8 cellular contexts compared by ENCODE assay signal in the genomic region with DNA sequence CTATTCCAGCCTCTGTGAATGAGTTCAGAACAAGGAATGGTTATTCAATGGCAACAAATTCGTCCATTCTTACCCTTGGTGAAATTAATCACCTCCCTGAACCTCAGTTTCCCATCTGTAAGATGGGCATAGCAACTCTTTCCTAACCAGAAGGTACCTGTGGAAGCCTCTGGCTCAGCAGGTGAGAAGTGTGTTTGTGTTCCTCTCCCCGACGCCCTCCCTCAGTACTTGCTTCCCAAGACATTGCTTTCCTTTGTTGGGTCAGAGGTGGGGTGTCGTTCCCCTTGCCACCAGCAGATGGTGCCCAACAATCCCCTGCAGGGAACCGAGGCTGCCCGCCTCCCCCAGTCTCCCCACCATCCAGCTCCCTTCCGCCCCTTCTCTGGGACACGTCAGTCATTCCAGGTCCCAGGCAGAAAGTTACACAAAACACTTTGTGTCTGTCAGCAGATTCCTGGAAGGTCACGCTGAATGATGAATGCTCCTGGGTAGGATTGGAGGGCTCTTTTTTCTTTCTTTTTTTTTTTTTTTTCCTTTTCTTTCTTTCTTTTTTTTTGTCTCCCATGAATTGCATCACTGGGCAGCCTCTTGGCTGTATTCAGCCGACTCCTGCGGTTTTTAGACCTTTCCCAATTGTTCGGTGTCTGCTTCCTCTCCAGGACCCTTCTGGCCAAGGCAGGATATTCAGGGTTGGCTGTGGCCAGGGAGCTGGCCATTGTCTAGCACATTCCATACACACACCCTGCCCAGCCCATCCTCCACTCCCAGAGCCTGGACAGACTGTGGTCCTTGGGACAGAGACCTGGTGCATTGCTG.
DNase-seq lines count a peak whose midpoint lies in the region; ATAC-seq lines count a peak whose summit lies in the region.

No MANE protein-coding gene starts in this region.

- H3K4me3 ChIP-seq in H7 (ENCODE audit: insufficient read depth, low read depth, low read length) = no peak overlapping the region

- no peaks in the 10 kb centered on the region for H3K36me3 ChIP-seq in H7 (replicated peaks; ENCODE audit: control insufficient read depth, insufficient read depth, low read length)

- no peak for ATAC-seq in HG03442 (IDR thresholded peaks at IDR 0.05; ENCODE audit: unreplicated experiment)

- DNase-seq in ELF-1 (ENCODE audit: low read depth, low spot score) = peak; percentile 96
- peak; percentile 92 for DNase-seq in H7
- peak; percentile 9 for DNase-seq in NCI-H1417 treated with DMSO at 0.1 percent for 48 hours (lab: John Stamatoyannopoulos, UW)
- peak; percentile 70 for DNase-seq in activated CD4-positive, CD25-positive, alpha-beta regulatory T cell treated with anti-CD3 and anti-CD28 coated beads, Interleukin-2, amount 50 U/mL, for 72 hours
- DNase-seq in cerebellum (ENCODE audit: low spot score) = peak; percentile 47
- peak; percentile 93 for DNase-seq in left kidney (ENCODE audit: low read depth, low spot score)
- DNase-seq in stimulated activated CD4-positive, alpha-beta T cell treated with anti-CD3 and anti-CD28 coated beads, Interleukin-4, amount 100 ng/mL, for 24 hours = peak; percentile 74

- no peaks in the 10 kb centered on the region for H3K27me3 ChIP-seq in H7 (ENCODE audit: control insufficient read depth, insufficient read depth, low read length)

Comparison
In these comparisons a context has a peak if more than half of its experiments do, and no peak if none do; other contexts are left out.
1. DNase-seq: peak in every context shown above with its lines; median percentile 96 in ELF-1; 93 in left kidney; 92 in H7; 74 in stimulated activated CD4-positive, alpha-beta T cell treated with anti-CD3 and anti-CD28 coated beads, Interleukin-4, amount 100 ng/mL, for 24 hours; 70 in activated CD4-positive, CD25-positive, alpha-beta regulatory T cell treated with anti-CD3 and anti-CD28 coated beads, Interleukin-2, amount 50 U/mL, for 72 hours; 47 in cerebellum; 9 in NCI-H1417 treated with DMSO at 0.1 percent for 48 hours.